ENCODE assay signal across 9 cellular contexts in the genomic region with DNA sequence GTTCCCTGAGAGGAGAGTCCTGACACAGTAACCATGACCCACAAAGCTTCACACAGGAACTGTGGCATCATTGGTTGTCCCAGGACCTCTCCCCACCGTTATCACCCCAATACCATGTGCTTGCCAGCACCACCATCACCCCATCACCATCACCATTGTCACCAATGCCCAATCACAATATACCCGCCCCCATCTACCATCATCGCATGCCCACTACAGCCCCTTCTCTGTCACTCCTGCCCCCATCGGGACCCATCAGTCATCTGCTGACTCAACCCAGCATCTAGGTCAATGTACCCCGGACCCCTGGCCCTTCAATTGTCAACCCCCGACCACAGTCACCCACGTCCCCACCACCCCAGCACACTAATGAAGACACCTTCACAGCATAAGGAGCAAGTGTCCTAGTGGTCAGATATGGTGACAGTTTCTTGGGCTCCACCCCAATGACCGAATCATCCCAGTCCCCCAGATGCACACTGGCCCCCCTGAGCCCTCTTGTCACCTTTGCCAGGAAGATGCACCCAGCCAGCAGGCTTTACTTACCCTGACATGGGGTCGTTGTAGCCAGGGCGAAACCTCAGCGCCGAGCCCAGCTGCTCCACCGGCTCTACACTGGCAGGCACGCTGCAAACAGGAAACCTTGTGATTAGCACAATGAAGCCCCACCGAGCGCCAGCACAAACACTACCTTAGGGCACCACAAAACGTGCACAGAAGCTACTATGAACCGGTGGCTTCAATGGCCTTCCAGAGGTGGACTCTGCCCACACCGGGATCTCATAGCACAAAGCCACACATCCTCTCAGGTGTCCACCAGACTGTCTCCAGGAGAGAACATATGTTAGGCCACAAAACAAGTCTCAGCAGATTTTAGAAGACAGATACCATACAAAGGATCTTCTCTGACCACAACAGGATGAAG. TPM values are rescaled to one million over a fixed set of nuclear protein-coding genes. Genes with fewer than 3 reads are reported as not detected.
DNase-seq lines count a peak whose midpoint lies in the region; ATAC-seq and TF ChIP-seq lines count a peak whose summit lies in the region.
"Had no signal": no experiment of that assay in that cellular context is flagged by ENCODE, and none has a peak within 500 bp of the region (broad histone marks: within the 10 kb centered on the region; RNA-seq: fewer than 3 reads in every experiment).

No MANE protein-coding gene starts in this region.

- no peak overlapping the region for H3K4me3 Mint-ChIP-seq in glutamatergic neuron (ENCODE audit: unreplicated experiment)
- H3K4me3 Mint-ChIP-seq: dendritic cell treated with granulocyte-macrophage colony-stimulating factor and Interleukin-4, amounts not matched to agents 40 ng/mL and 50 ng/mL, for 4 days had no signal

- H3K4me1 Mint-ChIP-seq in glutamatergic neuron (ENCODE audit: low read depth, unreplicated experiment): peaks cover 9% of the 10 kb centered on the region

- H3K27me3 Mint-ChIP-seq in glutamatergic neuron (ENCODE audit: unreplicated experiment): peaks cover 7% of the 10 kb centered on the region
- H3K27me3 Mint-ChIP-seq: dendritic cell treated with granulocyte-macrophage colony-stimulating factor and Interleukin-4, amounts not matched to agents 40 ng/mL and 50 ng/mL, for 4 days had no signal

- H3K9me3 Mint-ChIP-seq in glutamatergic neuron (ENCODE audit: unreplicated experiment): peaks cover 4% of the 10 kb centered on the region
- H3K9me3 Mint-ChIP-seq: dendritic cell treated with granulocyte-macrophage colony-stimulating factor and Interleukin-4, amounts not matched to agents 40 ng/mL and 50 ng/mL, for 4 days had no signal

- ATAC-seq in SK-N-SH treated with all-trans-retinoic acid at 6 μM for 48 hours (no peak), GM18858 (IDR thresholded peaks at IDR 0.05; ENCODE audit: unreplicated experiment) (no peak)

- TF ChIP-seq CTCF in glutamatergic neuron (IDR thresholded peaks at IDR 0.05; ENCODE audit: partially characterized antibody, unreplicated experiment): no peak

- no peaks in the 10 kb centered on the region for H3K36me3 Mint-ChIP-seq in glutamatergic neuron (ENCODE audit: unreplicated experiment)

- peak overlapping the region; percentile 17 for H3K27ac Mint-ChIP-seq in glutamatergic neuron (ENCODE audit: unreplicated experiment)
- H3K27ac Mint-ChIP-seq: dendritic cell treated with granulocyte-macrophage colony-stimulating factor and Interleukin-4, amounts not matched to agents 40 ng/mL and 50 ng/mL, for 4 days had no signal

- peak; percentile 52 for DNase-seq in stimulated activated CD4-positive, alpha-beta T cell treated with anti-CD3 and anti-CD28 coated beads, Interleukin-15, amount 100 ng/mL, for 24 hours
- no peak for DNase-seq in stimulated activated CD4-positive, alpha-beta T cell treated with anti-CD3 and anti-CD28 coated beads, Interleukin-12 subunit alpha, Interleukin-12 subunit beta, amount 100 ng/mL, for 4 hours
- peak; percentile 42 to 48 for DNase-seq in activated CD4-positive, alpha-beta T cell treated with anti-CD3 and anti-CD28 coated beads, Interleukin-2, amount 50 U/mL, for 4 hours
- DNase-seq in glutamatergic neuron (no peak), NCI-H1105 (lab: John Stamatoyannopoulos, UW) (no peak), SIG-M5 (lab: John Stamatoyannopoulos, UW) (no peak)

TF ChIP-seq in SK-N-SH treated with all-trans-retinoic acid at 6 μM for 48 hours, 23 proteins besides CTCF, POLR2A, EP300 and RAD21:
- TF ChIP-seq ZFP30 (CRISPR knock-in tag; IDR thresholded peaks at IDR 0.05): no peak
- no peak for TF ChIP-seq GLIS3 (CRISPR knock-in tag; IDR thresholded peaks at IDR 0.05)
- no peak for TF ChIP-seq ZC3H10 (CRISPR knock-in tag; IDR thresholded peaks at IDR 0.05)
- no peak for TF ChIP-seq ISL1 (CRISPR knock-in tag; IDR thresholded peaks at IDR 0.05)
- TF ChIP-seq TCF4 (CRISPR knock-in tag; IDR thresholded peaks at IDR 0.05; ENCODE audit: borderline replicate concordance): no peak
- TF ChIP-seq, protein P1, sequence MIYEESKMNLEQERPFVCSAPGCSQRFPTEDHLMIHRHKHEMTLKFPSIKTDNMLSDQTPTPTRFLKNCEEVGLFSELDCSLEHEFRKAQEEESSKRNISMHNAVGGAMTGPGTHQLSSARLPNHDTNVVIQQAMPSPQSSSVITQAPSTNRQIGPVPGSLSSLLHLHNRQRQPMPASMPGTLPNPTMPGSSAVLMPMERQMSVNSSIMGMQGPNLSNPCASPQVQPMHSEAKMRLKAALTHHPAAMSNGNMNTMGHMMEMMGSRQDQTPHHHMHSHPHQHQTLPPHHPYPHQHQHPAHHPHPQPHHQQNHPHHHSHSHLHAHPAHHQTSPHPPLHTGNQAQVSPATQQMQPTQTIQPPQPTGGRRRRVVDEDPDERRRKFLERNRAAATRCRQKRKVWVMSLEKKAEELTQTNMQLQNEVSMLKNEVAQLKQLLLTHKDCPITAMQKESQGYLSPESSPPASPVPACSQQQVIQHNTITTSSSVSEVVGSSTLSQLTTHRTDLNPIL (CRISPR knock-in tag; IDR thresholded peaks at IDR 0.05; ENCODE audit: low read depth): no peak
- TF ChIP-seq SNAI2 (CRISPR knock-in tag; IDR thresholded peaks at IDR 0.05): no peak
- no peak for TF ChIP-seq ZFP3 (CRISPR knock-in tag; IDR thresholded peaks at IDR 0.05)
- no peak for TF ChIP-seq BACH2 (CRISPR knock-in tag; IDR thresholded peaks at IDR 0.05; ENCODE audit: borderline replicate concordance)
- TF ChIP-seq, protein P2, sequence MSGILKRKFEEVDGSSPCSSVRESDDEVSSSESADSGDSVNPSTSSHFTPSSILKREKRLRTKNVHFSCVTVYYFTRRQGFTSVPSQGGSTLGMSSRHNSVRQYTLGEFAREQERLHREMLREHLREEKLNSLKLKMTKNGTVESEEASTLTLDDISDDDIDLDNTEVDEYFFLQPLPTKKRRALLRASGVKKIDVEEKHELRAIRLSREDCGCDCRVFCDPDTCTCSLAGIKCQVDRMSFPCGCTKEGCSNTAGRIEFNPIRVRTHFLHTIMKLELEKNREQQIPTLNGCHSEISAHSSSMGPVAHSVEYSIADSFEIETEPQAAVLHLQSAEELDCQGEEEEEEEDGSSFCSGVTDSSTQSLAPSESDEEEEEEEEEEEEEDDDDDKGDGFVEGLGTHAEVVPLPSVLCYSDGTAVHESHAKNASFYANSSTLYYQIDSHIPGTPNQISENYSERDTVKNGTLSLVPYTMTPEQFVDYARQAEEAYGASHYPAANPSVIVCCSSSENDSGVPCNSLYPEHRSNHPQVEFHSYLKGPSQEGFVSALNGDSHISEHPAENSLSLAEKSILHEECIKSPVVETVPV (CRISPR knock-in tag; IDR thresholded peaks at IDR 0.05): no peak
- no peak for TF ChIP-seq ZNF8 (CRISPR knock-in tag; IDR thresholded peaks at IDR 0.05)
- no peak for TF ChIP-seq ESRRG (CRISPR knock-in tag; IDR thresholded peaks at IDR 0.05)
- no peak for TF ChIP-seq CSDC2 (CRISPR knock-in tag; IDR thresholded peaks at IDR 0.05)
- TF ChIP-seq, protein P3, sequence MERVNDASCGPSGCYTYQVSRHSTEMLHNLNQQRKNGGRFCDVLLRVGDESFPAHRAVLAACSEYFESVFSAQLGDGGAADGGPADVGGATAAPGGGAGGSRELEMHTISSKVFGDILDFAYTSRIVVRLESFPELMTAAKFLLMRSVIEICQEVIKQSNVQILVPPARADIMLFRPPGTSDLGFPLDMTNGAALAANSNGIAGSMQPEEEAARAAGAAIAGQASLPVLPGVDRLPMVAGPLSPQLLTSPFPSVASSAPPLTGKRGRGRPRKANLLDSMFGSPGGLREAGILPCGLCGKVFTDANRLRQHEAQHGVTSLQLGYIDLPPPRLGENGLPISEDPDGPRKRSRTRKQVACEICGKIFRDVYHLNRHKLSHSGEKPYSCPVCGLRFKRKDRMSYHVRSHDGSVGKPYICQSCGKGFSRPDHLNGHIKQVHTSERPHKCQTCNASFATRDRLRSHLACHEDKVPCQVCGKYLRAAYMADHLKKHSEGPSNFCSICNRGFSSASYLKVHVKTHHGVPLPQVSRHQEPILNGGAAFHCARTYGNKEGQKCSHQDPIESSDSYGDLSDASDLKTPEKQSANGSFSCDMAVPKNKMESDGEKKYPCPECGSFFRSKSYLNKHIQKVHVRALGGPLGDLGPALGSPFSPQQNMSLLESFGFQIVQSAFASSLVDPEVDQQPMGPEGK (CRISPR knock-in tag; IDR thresholded peaks at IDR 0.05; ENCODE audit: borderline replicate concordance): no peak
- TF ChIP-seq ZNF70 (CRISPR knock-in tag; IDR thresholded peaks at IDR 0.05): no peak
- TF ChIP-seq, protein P4, sequence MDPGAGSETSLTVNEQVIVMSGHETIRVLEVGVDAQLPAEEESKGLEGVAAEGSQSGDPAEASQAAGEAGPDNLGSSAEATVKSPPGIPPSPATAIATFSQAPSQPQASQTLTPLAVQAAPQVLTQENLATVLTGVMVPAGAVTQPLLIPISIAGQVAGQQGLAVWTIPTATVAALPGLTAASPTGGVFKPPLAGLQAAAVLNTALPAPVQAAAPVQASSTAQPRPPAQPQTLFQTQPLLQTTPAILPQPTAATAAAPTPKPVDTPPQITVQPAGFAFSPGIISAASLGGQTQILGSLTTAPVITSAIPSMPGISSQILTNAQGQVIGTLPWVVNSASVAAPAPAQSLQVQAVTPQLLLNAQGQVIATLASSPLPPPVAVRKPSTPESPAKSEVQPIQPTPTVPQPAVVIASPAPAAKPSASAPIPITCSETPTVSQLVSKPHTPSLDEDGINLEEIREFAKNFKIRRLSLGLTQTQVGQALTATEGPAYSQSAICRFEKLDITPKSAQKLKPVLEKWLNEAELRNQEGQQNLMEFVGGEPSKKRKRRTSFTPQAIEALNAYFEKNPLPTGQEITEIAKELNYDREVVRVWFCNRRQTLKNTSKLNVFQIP (CRISPR knock-in tag; IDR thresholded peaks at IDR 0.05; ENCODE audit: borderline replicate concordance, low read depth): no peak

RNA-seq across cellular contexts. Expression of a gene that starts 25.1 kb away (rescaled TPM):
- 261 TPM for total RNA-seq in glutamatergic neuron (ENCODE audit: unreplicated experiment)

RNA-seq across cellular contexts. Expression of a gene that starts 32.4 kb away (rescaled TPM):
- total RNA-seq in glutamatergic neuron (ENCODE audit: unreplicated experiment): 15.8 TPM

RNA-seq across cellular contexts. Expression of a gene that starts 38.8 kb away (rescaled TPM):
- 154 TPM for total RNA-seq in glutamatergic neuron (ENCODE audit: unreplicated experiment)

RNA-seq across cellular contexts. Expression of a gene that starts 39.0 kb away (rescaled TPM):
- total RNA-seq in glutamatergic neuron (ENCODE audit: unreplicated experiment): 15.3 TPM

RNA-seq across cellular contexts. Expression of a gene that starts 49.0 kb away (rescaled TPM):
- total RNA-seq in glutamatergic neuron (ENCODE audit: unreplicated experiment): 195 TPM

Comparison
In these comparisons a context has a peak if more than half of its experiments do, and no peak if none do; other contexts are left out.
1. DNase-seq: peak in stimulated activated CD4-positive, alpha-beta T cell treated with anti-CD3 and anti-CD28 coated beads, Interleukin-15, amount 100 ng/mL, for 24 hours (single experiment) and activated CD4-positive, alpha-beta T cell treated with anti-CD3 and anti-CD28 coated beads, Interleukin-2, amount 50 U/mL, for 4 hours (2 of 2); none in stimulated activated CD4-positive, alpha-beta T cell treated with anti-CD3 and anti-CD28 coated beads, Interleukin-12 subunit alpha, Interleukin-12 subunit beta, amount 100 ng/mL, for 4 hours (single experiment), glutamatergic neuron (single experiment), NCI-H1105 (single experiment) and SIG-M5 (single experiment).